8 cellular contexts compared by ENCODE assay signal in genomic region chr3:177358968-177359600, GRCh38.
DNase-seq lines count a peak whose midpoint lies in the region; ATAC-seq lines count a peak whose summit lies in the region.

No MANE protein-coding gene starts in this region.

- peak overlapping the region; percentile 70 to 89 (median 82) for H3K4me3 Mint-ChIP-seq in T-cell

- H3K36me3 Mint-ChIP-seq in T-cell = no peaks in the 10 kb centered on the region

- H3K27ac Mint-ChIP-seq in T-cell = peak overlapping the region; percentile 89 to 93

- peak; percentile 35 for DNase-seq in CD1c-positive myeloid dendritic cell (ENCODE audit: extremely low spot score)
- DNase-seq in LoVo (ENCODE audit: low spot score) = peak; percentile 56
- peak in 28 of 34 experiments; percentile 10 to 55 (median 36) for DNase-seq in T-cell
- DNase-seq in astrocyte of the hippocampus (ENCODE audit: low read depth, low spot score) = peak; percentile 58
- peak; percentile 68 for DNase-seq in iPS-NIHi11 (ENCODE audit: low spot score)
- DNase-seq in stimulated activated CD4-positive, alpha-beta T cell treated with anti-CD3 and anti-CD28 coated beads, Interleukin-1b, Interleukin-23, amount 100 ng/mL, for 48 hours = peak; percentile 57

- peaks cover 0 to 1% of the 10 kb centered on the region in 2 donors for H3K27me3 Mint-ChIP-seq in T-cell

- CTCF ChIA-PET in T-cell (lab: Charles Lee) = interaction anchor here (0.6 to 3.7 kb wide), 5 partner anchors 13 to 308 kb away, joined by 3 to 19 read pairs (median 17); partner anchors contain the start of gene TBL1XR1 (in 1 of the 2)

- ATAC-seq in GM21390 (IDR thresholded peaks at IDR 0.05; ENCODE audit: unreplicated experiment) (peak; percentile 14), T-cell (replicated peaks in 1 of 4) (peak; percentile 41 to 59 (median 55)), HG03139 (IDR thresholded peaks at IDR 0.05; ENCODE audit: unreplicated experiment) (no peak)

- H3K9me3 Mint-ChIP-seq in T-cell = no peaks in the 10 kb centered on the region

- POLR2A ChIA-PET in T-cell (lab: Charles Lee) = interaction anchor here (0.5 to 1.8 kb wide), 10 partner anchors 112 to 308 kb away, joined by 3 to 22 read pairs (median 4); partner anchors contain the start of gene TBL1XR1 (in 2 of the 2)

- H3K4me1 Mint-ChIP-seq in T-cell = peaks cover 51 to 57% (median 52%) of the 10 kb centered on the region in 3 donors
